ENCODE assay signal across 8 cellular contexts in the genomic region with DNA sequence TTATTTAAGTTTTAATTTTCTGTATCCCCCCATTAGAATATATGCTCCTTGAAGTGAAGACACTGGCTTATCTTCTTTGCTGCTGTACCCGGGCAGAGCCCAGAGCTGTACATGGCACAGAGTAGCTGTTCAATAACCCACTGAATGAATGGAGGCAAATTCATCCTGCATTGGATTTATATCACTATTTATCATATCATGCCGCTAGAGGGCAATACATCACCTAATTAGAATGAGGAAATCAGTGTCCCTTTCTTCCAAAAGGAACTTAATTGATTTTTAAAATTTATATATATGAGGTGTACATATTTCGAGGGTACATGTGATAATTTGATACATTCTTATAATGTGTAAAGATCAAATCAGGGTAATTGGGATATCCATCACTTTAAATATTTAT.
DNase-seq lines count a peak whose midpoint lies in the region; ATAC-seq and TF ChIP-seq lines count a peak whose summit lies in the region.

No MANE protein-coding gene starts in this region.

- H3K27me3 ChIP-seq in Loucy (ENCODE audit: insufficient read depth, low read length, poor library complexity, severe bottlenecking) = no peaks in the 10 kb centered on the region

- no peak overlapping the region for H2AFZ ChIP-seq in Loucy (ENCODE audit: low read length)

- in situ Hi-C loops in SK-MEL-5 (cut with HindIII; ENCODE audit: low pct_unique_long_range_greater_than_20kb, low sequenced_read_pairs) = no loop called here

- no peaks in the 10 kb centered on the region for H4K20me1 ChIP-seq in Loucy (ENCODE audit: insufficient read depth, low read length, poor library complexity, severe bottlenecking)

- H3K9me3 ChIP-seq in Loucy (ENCODE audit: insufficient read depth, low read depth, low read length) = no peaks in the 10 kb centered on the region

- H3K4me3 ChIP-seq in Loucy (ENCODE audit: low read length, poor library complexity, severe bottlenecking) = no peak overlapping the region
- H3K4me3 ChIP-seq in foreskin fibroblast (ENCODE audit: low read depth in 1 of 2, low read length in 2 of 2) = no peak overlapping the region

- no peaks in the 10 kb centered on the region for H3F3A ChIP-seq in Loucy (ENCODE audit: low read depth)

- no peaks in the 10 kb centered on the region for H3K9me2 ChIP-seq in Loucy (replicated peaks; ENCODE audit: low read depth, low read length)

- ATAC-seq in GM21367 (IDR thresholded peaks at IDR 0.05; ENCODE audit: unreplicated experiment) (no peak), GM21423 (IDR thresholded peaks at IDR 0.05; ENCODE audit: unreplicated experiment) (no peak)

- no peak overlapping the region for H3K4me2 ChIP-seq in Loucy (ENCODE audit: low read depth, low read length, poor library complexity, severe bottlenecking)

- DNase-seq in DMS153 treated with DMSO at 0.1 percent for 48 hours (lab: John Stamatoyannopoulos, UW; ENCODE audit: unreplicated experiment) = peak; percentile 52
- DNase-seq in SK-MEL-5 (ENCODE audit: low read depth, low spot score) = peak; percentile 64
- DNase-seq in foreskin fibroblast = peak in 1 of 2 donors; percentile 58
- DNase-seq in stromal cell of bone marrow (ENCODE audit: low read depth) = peak; percentile 22
- DNase-seq in stimulated activated CD4-positive, alpha-beta T cell treated with anti-CD3 and anti-CD28 coated beads, Interleukin-4, amount 100 ng/mL, for 24 hours = no peak

- H3K4me1 ChIP-seq in Loucy (ENCODE audit: insufficient read depth, low read length, poor library complexity, severe bottlenecking) = peaks cover 4% of the 10 kb centered on the region

- no peaks in the 10 kb centered on the region for H3K36me3 ChIP-seq in Loucy (ENCODE audit: insufficient read depth, low read length)

- H3K9ac ChIP-seq in Loucy (ENCODE audit: low read depth, low read length, poor library complexity, severe bottlenecking) = no peak overlapping the region

- TF ChIP-seq CTCF in Loucy (conservative IDR thresholded peaks at IDR 0.05; ENCODE audit: low read length) (peak; percentile 69), foreskin fibroblast (IDR thresholded peaks at IDR 0.05; ENCODE audit: low read depth, low read length) (peak; percentile 41)

- no peaks in the 10 kb centered on the region for H3K79me2 ChIP-seq in Loucy (ENCODE audit: insufficient read depth, low read length)
